Comparison of ENCODE assay signal across 38 cellular contexts in genomic region chr4:38354421-38354820, GRCh38.
"Had no signal": no experiment of that assay in that cellular context is flagged by ENCODE, and none has a peak within 500 bp of the region (broad histone marks: within the 10 kb centered on the region; RNA-seq: fewer than 3 reads in every experiment).

No MANE protein-coding gene starts in this region.

- H3K27me3 ChIP-seq: adrenal gland, ascending aorta, body of pancreas, brain microvascular endothelial cell, breast epithelium, cardiac muscle cell had no signal

- ATAC-seq: activated naive CD4-positive, alpha-beta T cell treated with anti-CD3 and anti-CD28 coated beads, Interleukin-2, amount 50 U/mL, for 72 hours; activated naive CD8-positive, alpha-beta T cell treated with anti-CD3 and anti-CD28 coated beads, Interleukin-2, amount 50 U/mL, for 24 hours; activated T-cell treated with anti-CD3 and anti-CD28 coated beads, Interleukin-2, amount 50 U/mL, for 4 hours; activated T-cell treated with anti-CD3 and anti-CD28 coated beads, Interleukin-2, amount 50 U/mL, for 72 hours; activated T-helper 17 cell treated with anti-CD3 and anti-CD28 coated beads, Interleukin-2, amount 50 U/mL, for 72 hours; body of pancreas had no signal

- H3K4me3 ChIP-seq: adrenal gland, ascending aorta, body of pancreas, breast epithelium, cardiac muscle cell had no signal

- DNase-seq: activated effector memory CD4-positive, alpha-beta T cell treated with anti-CD3 and anti-CD28 coated beads, Interleukin-2, amount 50 U/mL, for 16 hours; activated effector memory CD4-positive, alpha-beta T cell treated with Interleukin-2 at 50 U/mL for 16 hours; activated gamma-delta T cell; activated gamma-delta T cell treated with Interleukin-2 at 50 U/mL for 16 hours; activated naive CD4-positive, alpha-beta T cell; activated naive CD4-positive, alpha-beta T cell treated with anti-CD3 and anti-CD28 coated beads for 36 hours; activated naive CD4-positive, alpha-beta T cell treated with anti-CD3 and anti-CD28 coated beads, Interleukin-2, amount 10 ng/mL, durations not matched to agents 7 days and 5 days; activated naive CD4-positive, alpha-beta T cell treated with anti-CD3 and anti-CD28 coated beads, Interleukin-2, amount 50 U/mL, for 16 hours; activated naive CD4-positive, alpha-beta T cell treated with Interleukin-2 at 50 U/mL for 16 hours; activated naive CD8-positive, alpha-beta T cell treated with anti-CD3 and anti-CD28 coated beads for 36 hours; activated naive CD8-positive, alpha-beta T cell treated with anti-CD3 and anti-CD28 coated beads, Interleukin-2, amount 10 ng/mL, durations not matched to agents 7 days and 5 days; activated naive CD8-positive, alpha-beta T cell treated with anti-CD3 and anti-CD28 coated beads, Interleukin-2, amount 50 U/mL, for 24 hours; activated T-cell treated with anti-CD3 and anti-CD28 coated beads, Interleukin-2, amount 50 U/mL, for 24 hours; activated T-cell treated with anti-CD3 and anti-CD28 coated beads, Interleukin-2, amount 50 U/mL, for 4 hours; activated T-cell treated with anti-CD3 and anti-CD28 coated beads, Interleukin-2, amount 50 U/mL, for 48 hours; activated T-cell treated with anti-CD3 and anti-CD28 coated beads, Interleukin-2, amount 50 U/mL, for 72 hours; adrenal gland; amniotic stem cell; amygdala; anterior cingulate cortex; aorta; body of pancreas; brain microvascular endothelial cell; caudate nucleus; central memory CD4-positive, alpha-beta T cell; cerebellar nuclear complex had no signal

- H3K27ac ChIP-seq: adrenal gland, ascending aorta, body of pancreas, brain microvascular endothelial cell, breast epithelium, cardiac muscle cell had no signal

- H3K4me1 Mint-ChIP-seq: activated naive CD8-positive, alpha-beta T cell treated with anti-CD3 and anti-CD28 coated beads, Interleukin-2, amount 10 ng/mL, durations not matched to agents 7 days and 5 days; brain; central memory CD8-positive, alpha-beta T cell had no signal

- H3K4me3 Mint-ChIP-seq: activated naive CD4-positive, alpha-beta T cell treated with anti-CD3 and anti-CD28 coated beads for 36 hours; activated naive CD4-positive, alpha-beta T cell treated with anti-CD3 and anti-CD28 coated beads, Interleukin-2, amount 10 ng/mL, durations not matched to agents 7 days and 5 days; activated naive CD4-positive, alpha-beta T cell treated with anti-CD3 and anti-CD28 coated beads, Interleukin-2, amount 50 U/mL, for 24 hours; activated naive CD8-positive, alpha-beta T cell; activated naive CD8-positive, alpha-beta T cell treated with anti-CD3 and anti-CD28 coated beads for 36 hours; activated naive CD8-positive, alpha-beta T cell treated with anti-CD3 and anti-CD28 coated beads, Interleukin-2, amount 10 ng/mL, durations not matched to agents 7 days and 5 days; activated naive CD8-positive, alpha-beta T cell treated with anti-CD3 and anti-CD28 coated beads, Interleukin-2, amount 50 U/mL, for 24 hours; activated T-cell treated with anti-CD3 and anti-CD28 coated beads, Interleukin-2, amount 50 U/mL, for 24 hours; activated T-cell treated with anti-CD3 and anti-CD28 coated beads, Interleukin-2, amount 50 U/mL, for 4 hours; activated T-cell treated with anti-CD3 and anti-CD28 coated beads, Interleukin-2, amount 50 U/mL, for 72 hours; activated T-helper 1 cell treated with anti-CD3 and anti-CD28 coated beads, Interleukin-12 subunit alpha, Interleukin-12 subunit beta, Interleukin-2, Interleukin-4 antibody, amounts not matched to agents 30 ng/mL and 10 ng/mL and 1 ng/mL, durations not matched to agents 14 hours and 24 hours and 36 hours; activated T-helper 17 cell treated with anti-CD3 and anti-CD28 coated beads, Interleukin-2, amount 50 U/mL, for 72 hours; brain; central memory CD8-positive, alpha-beta T cell had no signal

- H3K27me3 Mint-ChIP-seq: activated naive CD4-positive, alpha-beta T cell treated with anti-CD3 and anti-CD28 coated beads, Interleukin-2, amount 50 U/mL, for 24 hours; activated naive CD8-positive, alpha-beta T cell; activated naive CD8-positive, alpha-beta T cell treated with anti-CD3 and anti-CD28 coated beads for 36 hours; activated naive CD8-positive, alpha-beta T cell treated with anti-CD3 and anti-CD28 coated beads, Interleukin-2, amount 10 ng/mL, durations not matched to agents 7 days and 5 days; activated naive CD8-positive, alpha-beta T cell treated with anti-CD3 and anti-CD28 coated beads, Interleukin-2, amount 50 U/mL, for 24 hours; central memory CD8-positive, alpha-beta T cell had no signal

- H3K27ac Mint-ChIP-seq: activated naive CD4-positive, alpha-beta T cell treated with anti-CD3 and anti-CD28 coated beads for 36 hours; activated naive CD4-positive, alpha-beta T cell treated with anti-CD3 and anti-CD28 coated beads, Interleukin-2, amount 10 ng/mL, durations not matched to agents 7 days and 5 days; activated naive CD4-positive, alpha-beta T cell treated with anti-CD3 and anti-CD28 coated beads, Interleukin-2, amount 50 U/mL, for 24 hours; activated naive CD4-positive, alpha-beta T cell treated with anti-CD3 and anti-CD28 coated beads, Interleukin-2, amount 50 U/mL, for 72 hours; activated naive CD8-positive, alpha-beta T cell; activated naive CD8-positive, alpha-beta T cell treated with anti-CD3 and anti-CD28 coated beads for 36 hours; activated naive CD8-positive, alpha-beta T cell treated with anti-CD3 and anti-CD28 coated beads, Interleukin-2, amount 10 ng/mL, durations not matched to agents 7 days and 5 days; activated naive CD8-positive, alpha-beta T cell treated with anti-CD3 and anti-CD28 coated beads, Interleukin-2, amount 50 U/mL, for 24 hours; activated T-cell treated with anti-CD3 and anti-CD28 coated beads, Interleukin-2, amount 50 U/mL, for 24 hours; activated T-cell treated with anti-CD3 and anti-CD28 coated beads, Interleukin-2, amount 50 U/mL, for 72 hours; activated T-helper 1 cell treated with anti-CD3 and anti-CD28 coated beads, Interleukin-12 subunit alpha, Interleukin-12 subunit beta, Interleukin-2, Interleukin-4 antibody, amounts not matched to agents 30 ng/mL and 10 ng/mL and 1 ng/mL, durations not matched to agents 14 hours and 24 hours and 36 hours; activated T-helper 17 cell treated with anti-CD3 and anti-CD28 coated beads, Interleukin-2, amount 50 U/mL, for 72 hours; activated T-helper 2 cell treated with anti-CD3 and anti-CD28 coated beads, Interferon-gamma antibody, Interleukin-2, Interleukin-4, amounts not matched to agents 10 μg/mL and 5 μg/mL and 100 μg/mL, durations not matched to agents 14 hours and 24 hours and 36 hours; brain had no signal

- H3K4me1 ChIP-seq: adrenal gland, ascending aorta, body of pancreas, breast epithelium had no signal

- H3K36me3 Mint-ChIP-seq: activated naive CD8-positive, alpha-beta T cell treated with anti-CD3 and anti-CD28 coated beads, Interleukin-2, amount 10 ng/mL, durations not matched to agents 7 days and 5 days; brain had no signal

- FAIRE-seq: bronchial epithelial cell had no signal

- H3K9me3 ChIP-seq: adrenal gland, body of pancreas had no signal

- H3K36me3 ChIP-seq: adrenal gland, ascending aorta, brain microvascular endothelial cell, breast epithelium, cardiac muscle cell had no signal
